ENCODE assay signal across 18 cellular contexts in the genomic region with DNA sequence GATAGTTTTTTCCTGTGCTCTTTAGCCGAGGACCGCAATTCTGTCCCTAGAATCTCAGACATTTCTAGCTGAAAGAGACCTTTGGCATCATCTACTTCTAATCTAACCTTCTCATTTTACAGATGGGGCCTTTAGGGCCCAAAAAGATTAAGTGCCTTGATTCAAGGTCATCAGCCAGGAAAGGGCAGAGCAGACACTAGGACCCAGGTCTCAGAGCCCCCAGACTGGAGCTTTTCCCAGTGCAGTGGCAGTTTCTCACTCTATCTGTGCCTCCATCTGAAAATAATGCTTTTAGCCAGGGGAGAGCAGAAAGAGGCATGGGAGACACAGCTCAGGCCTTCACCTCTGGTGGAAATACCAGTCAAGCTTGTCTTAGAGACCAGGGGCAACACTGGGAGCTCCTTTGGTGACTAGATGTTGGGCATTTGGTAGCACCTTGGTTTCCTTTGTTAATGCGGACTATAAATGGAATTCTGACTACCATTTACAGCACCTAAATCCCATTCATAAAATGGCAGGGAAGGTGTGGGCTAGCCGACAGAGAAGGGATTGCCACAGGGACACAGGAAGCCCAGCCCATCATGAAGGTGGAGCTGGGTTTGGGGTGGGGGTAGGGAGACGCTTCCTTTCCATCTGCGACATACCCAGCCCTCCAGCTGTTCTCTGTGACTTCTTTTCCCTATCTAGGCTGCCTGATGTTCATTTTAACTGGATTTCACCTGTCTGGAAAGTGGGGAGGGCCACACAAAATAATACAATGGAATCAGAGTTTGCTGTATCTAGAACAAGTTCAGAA. TPM values are rescaled to one million over a fixed set of nuclear protein-coding genes. Genes with fewer than 3 reads are reported as not detected.
DNase-seq lines count a peak whose midpoint lies in the region; ATAC-seq and TF ChIP-seq lines count a peak whose summit lies in the region.
"Had no signal": no experiment of that assay in that cellular context is flagged by ENCODE, and none has a peak within 500 bp of the region (broad histone marks: within the 10 kb centered on the region; RNA-seq: fewer than 3 reads in every experiment).

No MANE protein-coding gene starts in this region.

- no peaks in the 10 kb centered on the region for H3K9me3 Mint-ChIP-seq in endodermal cell
- H3K9me3 Mint-ChIP-seq: activated CD4-positive, alpha-beta memory T cell treated with anti-CD3 and anti-CD28 coated beads for 36 hours; activated naive CD4-positive, alpha-beta T cell treated with anti-CD3 and anti-CD28 coated beads, Interleukin-2, amount 50 U/mL, for 24 hours; activated T-cell treated with anti-CD3 and anti-CD28 coated beads, Interleukin-2, amount 50 U/mL, for 4 hours; brain; dendritic cell treated with granulocyte-macrophage colony-stimulating factor and Interleukin-4, amounts not matched to agents 40 ng/mL and 50 ng/mL, for 4 days; nephron had no signal

- peaks cover 12% of the 10 kb centered on the region for H3K36me3 ChIP-seq in BE2C
- no peaks in the 10 kb centered on the region for H3K36me3 ChIP-seq in iPS-15b (ENCODE audit: control insufficient read depth, insufficient read depth, low read length)
- no peaks in the 10 kb centered on the region for H3K36me3 ChIP-seq in gastrocnemius medialis
- H3K36me3 ChIP-seq in endodermal cell (ENCODE audit: control insufficient read depth, insufficient read depth, low read length), result no peaks in the 10 kb centered on the region

- TF ChIP-seq CTCF in BE2C (IDR thresholded peaks at IDR 0.05; ENCODE audit: low read depth, low read length) (no peak), gastrocnemius medialis (IDR thresholded peaks at IDR 0.05 in 4 of 5, conservative IDR thresholded peaks at IDR 0.05 in 1 of 5) (no peak), endodermal cell (conservative IDR thresholded peaks at IDR 0.05) (no peak)

- H3K4me1 ChIP-seq in BE2C (peaks cover 35% of the 10 kb centered on the region), iPS-15b (ENCODE audit: control insufficient read depth, insufficient read depth, low read length) (peaks cover 6% of the 10 kb centered on the region), gastrocnemius medialis (peaks cover 25 to 76% of the 10 kb centered on the region in 2 donors), endodermal cell (ENCODE audit: control insufficient read depth, insufficient read depth, low read length) (no peaks in the 10 kb centered on the region)

- peak; percentile 28 for DNase-seq in BE2C
- peak; percentile 70 for DNase-seq in SW480 (ENCODE audit: low spot score)
- no peak for DNase-seq in gastrocnemius medialis
- DNase-seq in activated CD4-positive, alpha-beta T cell treated with anti-CD3 and anti-CD28 coated beads for 48 hours, result no peak
- DNase-seq in endodermal cell, result no peak
- DNase-seq in effector CD8-positive, alpha-beta T cell (lab: John Stamatoyannopoulos, UW), result no peak
- no peak for DNase-seq in NCI-H748 (lab: John Stamatoyannopoulos, UW; ENCODE audit: unreplicated experiment)
- DNase-seq: activated CD4-positive, alpha-beta memory T cell treated with anti-CD3 and anti-CD28 coated beads for 36 hours; activated T-cell treated with anti-CD3 and anti-CD28 coated beads, Interleukin-2, amount 50 U/mL, for 4 hours; erythroblast; mesenchymal stem cell; NCI-H1436; stimulated activated naive CD4-positive, alpha-beta T cell had no signal

- intact Hi-C loops in gastrocnemius medialis (cut with DNase I; ENCODE audit: low total_unique reads), result no loop called here

- H3K36me3 Mint-ChIP-seq in endodermal cell (ENCODE audit: low read depth), result no peaks in the 10 kb centered on the region

- ATAC-seq in gastrocnemius medialis, result no peak
- ATAC-seq: activated T-cell treated with anti-CD3 and anti-CD28 coated beads, Interleukin-2, amount 50 U/mL, for 4 hours had no signal

- H3K4me1 Mint-ChIP-seq in endodermal cell, result peaks cover 27% of the 10 kb centered on the region

- no peak overlapping the region for H3K27ac Mint-ChIP-seq in endodermal cell
- H3K27ac Mint-ChIP-seq: activated CD4-positive, alpha-beta memory T cell treated with anti-CD3 and anti-CD28 coated beads for 36 hours; activated naive CD4-positive, alpha-beta T cell treated with anti-CD3 and anti-CD28 coated beads, Interleukin-2, amount 50 U/mL, for 24 hours; dendritic cell treated with granulocyte-macrophage colony-stimulating factor and Interleukin-4, amounts not matched to agents 40 ng/mL and 50 ng/mL, for 4 days; nephron had no signal

- H3K9me3 ChIP-seq in BE2C, result no peaks in the 10 kb centered on the region
- no peaks in the 10 kb centered on the region for H3K9me3 ChIP-seq in iPS-15b (ENCODE audit: control insufficient read depth, insufficient read depth, low read length)
- H3K9me3 ChIP-seq in gastrocnemius medialis, result no peaks in the 10 kb centered on the region
- H3K9me3 ChIP-seq in endodermal cell (ENCODE audit: control insufficient read depth, low read length), result no peaks in the 10 kb centered on the region

- H3K4me3 ChIP-seq in BE2C (ENCODE audit: low read depth, low read length), result no peak overlapping the region
- H3K4me3 ChIP-seq in iPS-15b (ENCODE audit: low read depth, low read length), result no peak overlapping the region
- no peak overlapping the region for H3K4me3 ChIP-seq in gastrocnemius medialis
- H3K4me3 ChIP-seq in endodermal cell (ENCODE audit: low read length), result no peak overlapping the region

- H3K27me3 Mint-ChIP-seq in endodermal cell (ENCODE audit: insufficient read depth), result no peaks in the 10 kb centered on the region
- H3K27me3 Mint-ChIP-seq: activated CD4-positive, alpha-beta memory T cell treated with anti-CD3 and anti-CD28 coated beads for 36 hours; activated naive CD4-positive, alpha-beta T cell treated with anti-CD3 and anti-CD28 coated beads, Interleukin-2, amount 50 U/mL, for 24 hours; brain; dendritic cell treated with granulocyte-macrophage colony-stimulating factor and Interleukin-4, amounts not matched to agents 40 ng/mL and 50 ng/mL, for 4 days had no signal

- no peak for TF ChIP-seq POLR2A in gastrocnemius medialis (IDR thresholded peaks at IDR 0.05)

- no peak overlapping the region for H3K4me3 Mint-ChIP-seq in endodermal cell
- H3K4me3 Mint-ChIP-seq: activated CD4-positive, alpha-beta memory T cell treated with anti-CD3 and anti-CD28 coated beads for 36 hours; activated naive CD4-positive, alpha-beta T cell treated with anti-CD3 and anti-CD28 coated beads, Interleukin-2, amount 50 U/mL, for 24 hours; activated T-cell treated with anti-CD3 and anti-CD28 coated beads, Interleukin-2, amount 50 U/mL, for 4 hours; brain; dendritic cell treated with granulocyte-macrophage colony-stimulating factor and Interleukin-4, amounts not matched to agents 40 ng/mL and 50 ng/mL, for 4 days; nephron had no signal

- H3K27ac ChIP-seq in gastrocnemius medialis, result peak overlapping the region; percentile 45 to 99 (median 94)
- H3K27ac ChIP-seq in endodermal cell (ENCODE audit: low read depth, low read length), result no peak overlapping the region

- in situ Hi-C loops in gastrocnemius medialis (cut with MboI; ENCODE audit: low sequenced_read_pairs in 4 of 4), result no loop called here

- H3K27me3 ChIP-seq in BE2C (no peaks in the 10 kb centered on the region), iPS-15b (ENCODE audit: control insufficient read depth, insufficient read depth, low read length) (no peaks in the 10 kb centered on the region), gastrocnemius medialis (no peaks in the 10 kb centered on the region), endodermal cell (ENCODE audit: control insufficient read depth, insufficient read depth, low read length, poor library complexity, severe bottlenecking) (no peaks in the 10 kb centered on the region)

- WGBS in endodermal cell (ENCODE audit: insufficient coverage in 1 of 2, insufficient read length in 1 of 2), 2 experiments, result 79 to 92% methylated on average over 2 to 6 of the region's 6 CpGs

- H3K9ac ChIP-seq in iPS-15b (ENCODE audit: low read depth, low read length) (peak overlapping the region; percentile 38), endodermal cell (ENCODE audit: extremely low read depth, low read length, poor library complexity, severe bottlenecking) (no peak overlapping the region)

RNA-seq across cellular contexts. Expression of a gene that starts 20.8 kb away (rescaled TPM):
- 45.7 TPM for polyA plus RNA-seq in BE2C (2012; ENCODE audit: insufficient read depth, insufficient read length, low read depth)
- total RNA-seq in gastrocnemius medialis (100 to 1,000 TPM in 1 of 4 donors, 10 to 100 TPM in 3; 19.3 to 150 (median 64.5) TPM), endodermal cell (10 to 100 TPM; 24.1 to 26.0 TPM)
- 18.6 TPM for polyA plus RNA-seq in endodermal cell (2013, experiment 1 of 2)
- 18.1 TPM for polyA plus RNA-seq in endodermal cell (2013, experiment 2 of 2)

Comparison
In these comparisons a context has a peak if more than half of its experiments do, and no peak if none do; other contexts are left out.
1. DNase-seq: peak in BE2C (single experiment) and SW480 (single experiment); none in gastrocnemius medialis (0 of 2), activated CD4-positive, alpha-beta T cell treated with anti-CD3 and anti-CD28 coated beads for 48 hours (single experiment), endodermal cell (single experiment), effector CD8-positive, alpha-beta T cell (single experiment) and NCI-H748 (single experiment).